Comparison of ENCODE assay signal across 8 cellular contexts in genomic region chr2:222304737-222305509, GRCh38. TPM values are rescaled to one million over a fixed set of nuclear protein-coding genes. Genes with fewer than 3 reads are reported as not detected.
A peak's percentile ranks its signal among the peaks of the same experiment; 100 is the strongest.
DNase-seq lines count a peak whose midpoint lies in the region; ATAC-seq and TF ChIP-seq lines count a peak whose summit lies in the region.

No MANE protein-coding gene starts in this region.

- H3K4me3 ChIP-seq in GM12875 (ENCODE audit: low read depth, low read length): peak overlapping the region; percentile 43
- peak overlapping the region; percentile 17 for H3K4me3 ChIP-seq in parathyroid adenoma (ENCODE audit: low read depth, low read length)

- no peaks in the 10 kb centered on the region for H3K9me3 Mint-ChIP-seq in endothelial cell (ENCODE audit: unreplicated experiment)

- H3K27me3 Mint-ChIP-seq in endothelial cell (ENCODE audit: unreplicated experiment): peaks cover 56% of the 10 kb centered on the region

- H3K27ac ChIP-seq in parathyroid adenoma: no peak overlapping the region

- H3K9me3 ChIP-seq in parathyroid adenoma (ENCODE audit: control insufficient read depth, low read length): no peaks in the 10 kb centered on the region

- H3K4me3 Mint-ChIP-seq in endothelial cell (ENCODE audit: unreplicated experiment): peak overlapping the region; percentile 70

- H3K36me3 Mint-ChIP-seq in endothelial cell (ENCODE audit: low read depth, unreplicated experiment): peaks cover 5% of the 10 kb centered on the region

- ATAC-seq in GM19035 (IDR thresholded peaks at IDR 0.05; ENCODE audit: unreplicated experiment): no peak
- no peak for ATAC-seq in GM21619 (IDR thresholded peaks at IDR 0.05; ENCODE audit: unreplicated experiment)

- TF ChIP-seq CTCF in GM12875 (IDR thresholded peaks at IDR 0.05; ENCODE audit: borderline replicate concordance, insufficient read depth, low read depth, low read length) (no peak), endothelial cell (IDR thresholded peaks at IDR 0.05; ENCODE audit: unreplicated experiment) (no peak), parathyroid adenoma (IDR thresholded peaks at IDR 0.05) (no peak)

- no peaks in the 10 kb centered on the region for H3K79me2 ChIP-seq in parathyroid adenoma

- no peak overlapping the region for H2AFZ ChIP-seq in parathyroid adenoma

- peaks cover 3% of the 10 kb centered on the region for H3K4me1 ChIP-seq in parathyroid adenoma

- peaks cover 61% of the 10 kb centered on the region for H3K4me1 Mint-ChIP-seq in endothelial cell (ENCODE audit: unreplicated experiment)

- DNase-seq in NCI-H2029 treated with DMSO at 0.1 percent for 48 hours (lab: John Stamatoyannopoulos, UW) (peak; percentile 9), endothelial cell (ENCODE audit: low spot score) (no peak), kidney glomerular epithelial cell (lab: John Stamatoyannopoulos, UW) (no peak), dedifferentiated amniotic fluid mesenchymal stem cell (ENCODE audit: extremely low spot score) (no peak)

- no peak overlapping the region for H3K9ac ChIP-seq in parathyroid adenoma

- H3K36me3 ChIP-seq in parathyroid adenoma (ENCODE audit: control insufficient read depth, insufficient read depth, low read length): no peaks in the 10 kb centered on the region

- H3K4me2 ChIP-seq in parathyroid adenoma (ENCODE audit: low read length): peak overlapping the region; percentile 45

- peaks cover 38% of the 10 kb centered on the region for H3K27me3 ChIP-seq in parathyroid adenoma (ENCODE audit: control insufficient read depth, insufficient read depth, low read length)

- H3K27ac Mint-ChIP-seq in endothelial cell (ENCODE audit: unreplicated experiment): no peak overlapping the region

RNA-seq across cellular contexts. Expression of gene PAX3, which starts 6.1 kb away (rescaled TPM):
- total RNA-seq in endothelial cell (ENCODE audit: unreplicated experiment): 16.5 TPM
